Comparison of ENCODE assay signal across 1 cellular context in the genomic region with DNA sequence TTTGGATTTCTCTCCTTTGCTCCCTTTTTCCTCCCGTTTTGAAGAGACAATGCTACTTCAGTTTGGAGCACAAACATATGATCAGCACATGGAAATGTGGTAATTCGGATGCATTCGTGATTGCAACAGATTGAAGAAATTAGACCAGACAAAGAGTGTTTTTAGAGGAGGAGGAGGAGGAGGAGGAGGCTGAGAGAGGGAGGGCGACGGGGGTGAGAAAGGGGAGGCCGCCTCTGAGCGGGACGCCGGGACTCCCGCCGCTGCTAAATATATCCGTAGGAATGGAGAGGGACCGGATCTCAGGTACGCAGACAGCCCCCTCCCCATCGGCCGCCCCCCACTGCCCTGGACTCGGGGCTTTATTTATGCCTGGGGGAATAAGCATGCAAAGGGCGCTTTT.
TF ChIP-seq lines count a peak whose summit lies in the region.

No MANE protein-coding gene starts in this region.

TF ChIP-seq in HepG2, 621 proteins besides CTCF, POLR2A, EP300 and RAD21 (continued from another document):
- TF ChIP-seq, protein P1, sequence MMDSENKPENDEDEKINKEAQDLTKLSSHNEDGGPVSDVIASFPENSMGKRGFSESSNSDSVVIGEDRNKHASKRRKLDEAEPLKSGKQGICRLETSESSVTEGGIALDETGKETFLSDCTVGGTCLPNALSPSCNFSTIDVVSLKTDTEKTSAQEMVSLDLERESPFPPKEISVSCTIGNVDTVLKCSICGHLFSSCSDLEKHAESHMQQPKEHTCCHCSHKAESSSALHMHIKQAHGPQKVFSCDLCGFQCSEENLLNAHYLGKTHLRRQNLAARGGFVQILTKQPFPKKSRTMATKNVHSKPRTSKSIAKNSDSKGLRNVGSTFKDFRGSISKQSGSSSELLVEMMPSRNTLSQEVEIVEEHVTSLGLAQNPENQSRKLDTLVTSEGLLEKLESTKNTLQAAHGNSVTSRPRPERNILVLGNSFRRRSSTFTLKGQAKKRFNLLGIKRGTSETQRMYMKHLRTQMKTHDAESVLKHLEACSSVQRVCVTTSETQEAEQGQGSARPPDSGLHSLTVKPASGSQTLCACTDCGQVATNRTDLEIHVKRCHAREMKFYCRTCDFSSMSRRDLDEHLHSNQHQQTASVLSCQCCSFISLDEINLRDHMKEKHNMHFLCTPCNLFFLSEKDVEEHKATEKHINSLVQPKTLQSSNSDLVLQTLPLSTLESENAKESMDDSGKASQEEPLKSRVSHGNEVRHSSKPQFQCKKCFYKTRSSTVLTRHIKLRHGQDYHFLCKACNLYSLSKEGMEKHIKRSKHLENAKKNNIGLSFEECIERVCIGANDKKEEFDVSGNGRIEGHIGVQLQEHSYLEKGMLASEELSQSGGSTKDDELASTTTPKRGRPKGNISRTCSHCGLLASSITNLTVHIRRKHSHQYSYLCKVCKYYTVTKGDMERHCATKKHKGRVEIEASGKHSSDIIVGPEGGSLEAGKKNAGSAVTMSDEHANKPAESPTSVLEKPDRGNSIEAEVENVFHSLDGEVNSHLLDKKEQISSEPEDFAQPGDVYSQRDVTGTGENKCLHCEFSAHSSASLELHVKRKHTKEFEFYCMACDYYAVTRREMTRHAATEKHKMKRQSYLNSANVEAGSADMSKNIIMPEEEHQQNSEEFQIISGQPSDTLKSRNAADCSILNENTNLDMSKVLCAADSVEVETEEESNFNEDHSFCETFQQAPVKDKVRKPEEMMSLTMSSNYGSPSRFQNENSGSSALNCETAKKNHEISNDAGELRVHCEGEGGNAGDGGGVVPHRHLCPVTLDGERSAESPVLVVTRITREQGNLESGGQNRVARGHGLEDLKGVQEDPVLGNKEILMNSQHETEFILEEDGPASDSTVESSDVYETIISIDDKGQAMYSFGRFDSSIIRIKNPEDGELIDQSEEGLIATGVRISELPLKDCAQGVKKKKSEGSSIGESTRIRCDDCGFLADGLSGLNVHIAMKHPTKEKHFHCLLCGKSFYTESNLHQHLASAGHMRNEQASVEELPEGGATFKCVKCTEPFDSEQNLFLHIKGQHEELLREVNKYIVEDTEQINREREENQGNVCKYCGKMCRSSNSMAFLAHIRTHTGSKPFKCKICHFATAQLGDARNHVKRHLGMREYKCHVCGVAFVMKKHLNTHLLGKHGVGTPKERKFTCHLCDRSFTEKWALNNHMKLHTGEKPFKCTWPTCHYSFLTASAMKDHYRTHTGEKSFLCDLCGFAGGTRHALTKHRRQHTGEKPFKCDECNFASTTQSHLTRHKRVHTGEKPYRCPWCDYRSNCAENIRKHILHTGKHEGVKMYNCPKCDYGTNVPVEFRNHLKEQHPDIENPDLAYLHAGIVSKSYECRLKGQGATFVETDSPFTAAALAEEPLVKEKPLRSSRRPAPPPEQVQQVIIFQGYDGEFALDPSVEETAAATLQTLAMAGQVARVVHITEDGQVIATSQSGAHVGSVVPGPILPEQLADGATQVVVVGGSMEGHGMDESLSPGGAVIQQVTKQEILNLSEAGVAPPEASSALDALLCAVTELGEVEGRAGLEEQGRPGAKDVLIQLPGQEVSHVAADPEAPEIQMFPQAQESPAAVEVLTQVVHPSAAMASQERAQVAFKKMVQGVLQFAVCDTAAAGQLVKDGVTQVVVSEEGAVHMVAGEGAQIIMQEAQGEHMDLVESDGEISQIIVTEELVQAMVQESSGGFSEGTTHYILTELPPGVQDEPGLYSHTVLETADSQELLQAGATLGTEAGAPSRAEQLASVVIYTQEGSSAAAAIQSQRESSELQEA (CRISPR knock-in tag; IDR thresholded peaks at IDR 0.05; ENCODE audit: not compliant biosample characterization): no peak
- TF ChIP-seq ZNF432 (CRISPR knock-in tag; IDR thresholded peaks at IDR 0.05; ENCODE audit: borderline replicate concordance) (no peak), NPAS2 (CRISPR knock-in tag; IDR thresholded peaks at IDR 0.05; ENCODE audit: borderline replicate concordance) (no peak), ZNF484 (CRISPR knock-in tag; IDR thresholded peaks at IDR 0.05; ENCODE audit: borderline replicate concordance, low read depth) (no peak), ZNF30 (CRISPR knock-in tag; IDR thresholded peaks at IDR 0.05) (no peak), ZBTB40 (IDR thresholded peaks at IDR 0.05) (no peak), ZBTB40 (CRISPR knock-in tag; IDR thresholded peaks at IDR 0.05) (no peak)
